Comparison of ENCODE assay signal across 28 cellular contexts in genomic region chr13:76292031-76292430, GRCh38.
"Had no signal": no experiment of that assay in that cellular context is flagged by ENCODE, and none has a peak within 500 bp of the region (broad histone marks: within the 10 kb centered on the region; RNA-seq: fewer than 3 reads in every experiment).

No MANE protein-coding gene starts in this region.

- H3K9me3 Mint-ChIP-seq: stimulated activated effector memory CD8-positive, alpha-beta T cell treated with anti-CD3 and anti-CD28 coated beads, Interleukin-12 subunit alpha, Interleukin-12 subunit beta, amount 100 ng/mL, for 72 hours had no signal

- H3K27me3 Mint-ChIP-seq: memory B cell; naive B cell; progenitor cell of endocrine pancreas; stimulated activated naive CD8-positive, alpha-beta T cell treated with anti-CD3 and anti-CD28 coated beads, Interleukin-15, Interleukin-2, amounts not matched to agents 100 ng/mL and 50 ng/mL, for 24 hours; type B pancreatic cell had no signal

- H3K27ac Mint-ChIP-seq: immature natural killer cell; memory B cell; natural killer cell; neural progenitor cell; progenitor cell of endocrine pancreas; stimulated activated effector memory CD8-positive, alpha-beta T cell treated with anti-CD3 and anti-CD28 coated beads, Interleukin-12 subunit alpha, Interleukin-12 subunit beta, amount 100 ng/mL, for 72 hours; stimulated activated naive CD8-positive, alpha-beta T cell treated with anti-CD3 and anti-CD28 coated beads, Interleukin-15, Interleukin-2, amounts not matched to agents 100 ng/mL and 50 ng/mL, for 24 hours; type B pancreatic cell had no signal

- DNase-seq: heart left ventricle; hypothalamus; immature natural killer cell; kidney; left colon; left lung; naive B cell; natural killer cell; nephron progenitor cell; occipital lobe; ovary; retina; right cardiac atrium; spleen; stimulated activated CD4-positive, alpha-beta T cell treated with anti-CD3 and anti-CD28 coated beads, Interleukin-4, amount 100 ng/mL, for 24 hours; stimulated activated naive CD4-positive, alpha-beta T cell; substantia nigra; uterus had no signal

- H2AFZ ChIP-seq: neural progenitor cell had no signal

- H3K9ac ChIP-seq: neural progenitor cell had no signal

- H3K4me3 Mint-ChIP-seq: immature natural killer cell; memory B cell; naive B cell; natural killer cell; nephron progenitor cell; neural progenitor cell; stimulated activated effector memory CD8-positive, alpha-beta T cell treated with anti-CD3 and anti-CD28 coated beads, Interleukin-12 subunit alpha, Interleukin-12 subunit beta, amount 100 ng/mL, for 72 hours; stimulated activated naive CD8-positive, alpha-beta T cell treated with anti-CD3 and anti-CD28 coated beads, Interleukin-15, Interleukin-2, amounts not matched to agents 100 ng/mL and 50 ng/mL, for 24 hours; type B pancreatic cell had no signal

- H3K4me1 Mint-ChIP-seq: immature natural killer cell; memory B cell; naive B cell; natural killer cell; nephron progenitor cell; neural progenitor cell; stimulated activated effector memory CD8-positive, alpha-beta T cell treated with anti-CD3 and anti-CD28 coated beads, Interleukin-12 subunit alpha, Interleukin-12 subunit beta, amount 100 ng/mL, for 72 hours had no signal

- H3K4me2 ChIP-seq: neural progenitor cell had no signal

- H3K36me3 Mint-ChIP-seq: immature natural killer cell; memory B cell; naive B cell; natural killer cell; neural progenitor cell; stimulated activated effector memory CD8-positive, alpha-beta T cell treated with anti-CD3 and anti-CD28 coated beads, Interleukin-12 subunit alpha, Interleukin-12 subunit beta, amount 100 ng/mL, for 72 hours had no signal

- H3K9me3 ChIP-seq: heart left ventricle, left lung, neutrophil, ovary, tibial nerve, uterus had no signal

- ATAC-seq: heart left ventricle; left colon; left lung; natural killer cell; right cardiac atrium; stimulated activated effector memory CD8-positive, alpha-beta T cell treated with anti-CD3 and anti-CD28 coated beads, Interleukin-12 subunit alpha, Interleukin-12 subunit beta, amount 100 ng/mL, for 72 hours had no signal

- H3K4me1 ChIP-seq: left lung, spleen, uterus had no signal

- H3K27me3 ChIP-seq: heart left ventricle, left lung, neural progenitor cell, neutrophil, ovary, spleen, tibial nerve, uterus had no signal

- H3K27ac ChIP-seq: heart left ventricle, neural progenitor cell, neutrophil, ovary, skin epidermis, spleen, tibial nerve, uterus had no signal

- H3K4me3 ChIP-seq: heart left ventricle, left lung, lung, neural progenitor cell, ovary, skin epidermis, spleen, tibial nerve, uterus had no signal

- H3K36me3 ChIP-seq: heart left ventricle, left lung, neural progenitor cell, neutrophil, ovary, spleen, tibial nerve, uterus had no signal
